ENCODE assay signal across 1 cellular context in the genomic region with DNA sequence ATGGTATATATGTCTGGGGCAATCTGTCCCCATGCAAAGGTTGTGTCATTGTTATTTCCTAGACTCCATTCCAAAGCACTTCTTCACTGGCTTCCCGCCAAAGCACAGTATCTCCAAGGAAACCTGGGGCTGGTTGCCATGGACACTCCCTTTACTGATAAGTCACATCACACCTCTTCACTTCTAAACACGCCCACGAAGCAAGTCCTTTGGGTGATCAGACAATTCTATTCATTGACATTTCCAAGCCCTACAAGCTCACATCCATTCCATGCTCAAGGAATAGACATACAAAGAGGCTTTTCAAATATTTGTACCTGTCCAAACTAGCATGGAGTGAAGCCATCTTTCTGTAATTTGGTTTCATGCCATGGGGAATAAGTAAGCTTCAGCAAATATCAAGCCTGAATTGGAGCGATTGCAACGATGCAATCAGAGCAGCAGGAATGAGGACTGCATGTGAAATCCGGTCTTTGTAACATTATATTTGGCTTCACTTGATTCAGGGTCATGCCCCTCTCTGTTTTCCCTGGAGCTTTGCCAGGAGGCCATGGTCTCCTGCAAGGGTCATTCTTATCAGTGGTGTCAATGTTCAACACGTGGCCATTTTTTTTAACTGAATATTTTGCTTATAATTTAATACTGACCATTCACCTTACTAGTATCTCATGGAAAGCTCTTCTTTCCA.
TF ChIP-seq lines count a peak whose summit lies in the region.

No MANE protein-coding gene starts in this region.

TF ChIP-seq in endothelial cell of umbilical vein, 7 proteins besides CTCF, POLR2A, EP300 and RAD21:
- TF ChIP-seq FOS (IDR thresholded peaks at IDR 0.05; ENCODE audit: borderline replicate concordance, insufficient read depth, low read length) = no peak
- TF ChIP-seq POLR2AphosphoS5 (IDR thresholded peaks at IDR 0.05; ENCODE audit: insufficient read depth, low read depth, low read length) = peak; percentile 28
- no peak for TF ChIP-seq JUN (IDR thresholded peaks at IDR 0.05; ENCODE audit: borderline replicate concordance, insufficient read depth, insufficient read length, low read depth)
- TF ChIP-seq, protein P1, sequence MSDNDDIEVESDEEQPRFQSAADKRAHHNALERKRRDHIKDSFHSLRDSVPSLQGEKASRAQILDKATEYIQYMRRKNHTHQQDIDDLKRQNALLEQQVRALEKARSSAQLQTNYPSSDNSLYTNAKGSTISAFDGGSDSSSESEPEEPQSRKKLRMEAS (IDR thresholded peaks at IDR 0.05; ENCODE audit: insufficient read depth, insufficient read length) = no peak
- peak; percentile 35 for TF ChIP-seq GATA2 (IDR thresholded peaks at IDR 0.05; ENCODE audit: insufficient read depth, insufficient read length, low read depth, low read length)
- TF ChIP-seq EZH2 (IDR thresholded peaks at IDR 0.05; ENCODE audit: borderline replicate concordance, low read depth, low read length, severe bottlenecking) = no peak
- no peak for TF ChIP-seq MYC (IDR thresholded peaks at IDR 0.05; ENCODE audit: low read depth, low read length)
